In genomic region chr4:48369248-48369647, GRCh38 we compare ENCODE assay signal across 1 cellular context.
TF ChIP-seq lines count a peak whose summit lies in the region.

No MANE protein-coding gene starts in this region.

TF ChIP-seq in A549, 52 proteins besides CTCF, POLR2A, EP300 and RAD21 (continued from another document):
- TF ChIP-seq BCL3 (IDR thresholded peaks at IDR 0.05) (no peak), RCOR1 (IDR thresholded peaks at IDR 0.05; ENCODE audit: low read depth, low read length) (no peak), CEBPB (IDR thresholded peaks at IDR 0.05) (no peak), HEYL (CRISPR knock-in tag; IDR thresholded peaks at IDR 0.05) (no peak), HMGXB4 (CRISPR knock-in tag; IDR thresholded peaks at IDR 0.05; ENCODE audit: borderline replicate concordance) (no peak), ZSCAN20 (CRISPR knock-in tag; IDR thresholded peaks at IDR 0.05) (no peak), MAZ (IDR thresholded peaks at IDR 0.05; ENCODE audit: borderline replicate concordance, low read depth, low read length) (no peak), HOXA7 (CRISPR knock-in tag; IDR thresholded peaks at IDR 0.05) (no peak), RNF2 (IDR thresholded peaks at IDR 0.05; ENCODE audit: borderline replicate concordance, low read depth) (no peak), PHF8 (IDR thresholded peaks at IDR 0.05; ENCODE audit: borderline replicate concordance, low read depth) (no peak)
